In genomic region chr6:82076855-82077254, GRCh38 we compare ENCODE assay signal across 22 cellular contexts.
DNase-seq lines count a peak whose midpoint lies in the region; TF ChIP-seq lines count a peak whose summit lies in the region.
"Had no signal": no experiment of that assay in that cellular context is flagged by ENCODE, and none has a peak within 500 bp of the region (broad histone marks: within the 10 kb centered on the region; RNA-seq: fewer than 3 reads in every experiment).

No MANE protein-coding gene starts in this region.

- intact Hi-C loops in vagina (cut with DNase I): no loop called here

- DNase-seq in Caki2 (ENCODE audit: low read depth): peak; percentile 32
- DNase-seq in M059J (ENCODE audit: low read depth): peak; percentile 41
- no peak for DNase-seq in choroid plexus epithelial cell (ENCODE audit: low read depth)
- peak; percentile 20 for DNase-seq in myocyte (ENCODE audit: low read depth)
- DNase-seq in SJCRH30: no peak
- DNase-seq in foreskin melanocyte: no peak
- no peak for DNase-seq in NOMO-1 treated with DMSO at 0.1 percent for 48 hours (lab: John Stamatoyannopoulos, UW; ENCODE audit: unreplicated experiment)
- no peak for DNase-seq in vagina (ENCODE audit: extremely low spot score in 2 of 2)
- DNase-seq: activated CD4-positive, CD25-positive, alpha-beta regulatory T cell treated with anti-CD3 and anti-CD28 coated beads, Interleukin-2, amount 50 U/mL, for 72 hours; activated naive CD8-positive, alpha-beta T cell treated with anti-CD3 and anti-CD28 coated beads for 36 hours; brain microvascular endothelial cell; Calu3; erythroblast; head of caudate nucleus; immature natural killer cell; lower lobe of right lung; naive thymus-derived CD4-positive, alpha-beta T cell; NCI-H1930; NCI-H446 treated with DMSO at 0.1 percent for 48 hours; stimulated activated CD4-positive, alpha-beta T cell treated with anti-CD3 and anti-CD28 coated beads, Interleukin-2, amount 100 ng/mL, for 24 hours; stomach had no signal

- H3K4me3 ChIP-seq in choroid plexus epithelial cell (ENCODE audit: low read depth, low read length) (no peak overlapping the region), SJCRH30 (no peak overlapping the region), vagina (no peak overlapping the region)
- H3K4me3 ChIP-seq: lower lobe of right lung, stomach had no signal

- H3K27me3 ChIP-seq in SJCRH30 (no peaks in the 10 kb centered on the region), vagina (no peaks in the 10 kb centered on the region)
- H3K27me3 ChIP-seq: brain microvascular endothelial cell, stomach had no signal

- H3K36me3 ChIP-seq in SJCRH30 (no peaks in the 10 kb centered on the region), vagina (no peaks in the 10 kb centered on the region)
- H3K36me3 ChIP-seq: brain microvascular endothelial cell, lower lobe of right lung, stomach had no signal

- in situ Hi-C loops in Caki2 (cut with HindIII; ENCODE audit: low pct_unique_long_range_greater_than_20kb, low sequenced_read_pairs): no loop called here

- H3K27ac ChIP-seq in SJCRH30 (no peak overlapping the region), vagina (no peak overlapping the region)
- H3K27ac ChIP-seq: brain microvascular endothelial cell, lower lobe of right lung, parathyroid adenoma, stomach had no signal

- no peak for TF ChIP-seq POLR2A in vagina (IDR thresholded peaks at IDR 0.05)

- peaks cover 7% of the 10 kb centered on the region for H3K4me1 ChIP-seq in SJCRH30
- no peaks in the 10 kb centered on the region for H3K4me1 ChIP-seq in vagina
- H3K4me1 ChIP-seq: lower lobe of right lung, parathyroid adenoma had no signal

- H3K9me3 ChIP-seq in SJCRH30 (replicated peaks) (no peaks in the 10 kb centered on the region; the same call in 1 of the 2 replicates), vagina (no peaks in the 10 kb centered on the region)
- H3K9me3 ChIP-seq: lower lobe of right lung, stomach had no signal

- peak; percentile 11 for TF ChIP-seq CTCF in choroid plexus epithelial cell (conservative IDR thresholded peaks at IDR 0.05; ENCODE audit: low read depth, low read length)
- TF ChIP-seq CTCF in vagina (IDR thresholded peaks at IDR 0.05): no peak

Comparison
In these comparisons a context has a peak if more than half of its experiments do, and no peak if none do; other contexts are left out.
1. DNase-seq: peak in Caki2 (single experiment), M059J (single experiment) and myocyte (single experiment); none in choroid plexus epithelial cell (single experiment), SJCRH30 (0 of 2), foreskin melanocyte (single experiment), NOMO-1 treated with DMSO at 0.1 percent for 48 hours (single experiment) and vagina (0 of 2).